In the genomic region with DNA sequence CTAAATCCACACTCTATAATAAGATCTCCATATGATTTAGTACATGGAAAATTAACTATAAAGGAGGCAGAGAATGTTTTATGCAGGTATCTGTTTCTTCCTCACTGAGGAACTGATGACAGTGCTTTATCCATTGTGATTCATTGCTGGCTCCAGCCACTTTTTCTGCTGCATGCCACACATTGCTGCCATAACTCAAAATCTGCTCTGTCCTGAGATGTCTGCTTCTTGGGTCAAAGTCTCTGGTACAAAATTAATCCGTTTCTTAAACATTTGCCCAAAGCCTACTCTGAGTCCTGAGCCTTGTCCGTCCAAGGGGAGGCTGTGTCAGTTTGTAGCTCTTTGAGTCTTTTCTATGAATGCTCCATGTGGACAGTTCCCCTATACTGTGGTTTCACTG, we compare ENCODE assay signal across 13 cellular contexts. TPM values are rescaled to one million over a fixed set of nuclear protein-coding genes. Genes with fewer than 3 reads are reported as not detected.
"Had no signal": no experiment of that assay in that cellular context is flagged by ENCODE, and none has a peak within 500 bp of the region (broad histone marks: within the 10 kb centered on the region; RNA-seq: fewer than 3 reads in every experiment).

No MANE protein-coding gene starts in this region.

- H3K9me3 ChIP-seq: esophagus muscularis mucosa, psoas muscle, right lobe of liver had no signal

- H3K4me1 Mint-ChIP-seq: activated naive CD8-positive, alpha-beta T cell treated with anti-CD3 and anti-CD28 coated beads, Interleukin-2, amount 10 ng/mL, durations not matched to agents 7 days and 5 days; neural crest cell; stimulated activated naive CD8-positive, alpha-beta T cell treated with anti-CD3 and anti-CD28 coated beads, Interleukin-15, amount 100 ng/mL, for 72 hours had no signal

- H3K4me3 Mint-ChIP-seq: activated naive CD8-positive, alpha-beta T cell treated with anti-CD3 and anti-CD28 coated beads, Interleukin-2, amount 10 ng/mL, durations not matched to agents 7 days and 5 days; neural crest cell; stimulated activated naive CD8-positive, alpha-beta T cell treated with anti-CD3 and anti-CD28 coated beads, Interleukin-15, amount 100 ng/mL, for 72 hours had no signal

- H3K36me3 Mint-ChIP-seq: activated naive CD8-positive, alpha-beta T cell treated with anti-CD3 and anti-CD28 coated beads, Interleukin-2, amount 10 ng/mL, durations not matched to agents 7 days and 5 days had no signal

- H3K36me3 ChIP-seq: esophagus muscularis mucosa, right lobe of liver, spleen had no signal

- H3K9me3 Mint-ChIP-seq: activated naive CD8-positive, alpha-beta T cell treated with anti-CD3 and anti-CD28 coated beads, Interleukin-2, amount 10 ng/mL, durations not matched to agents 7 days and 5 days; neural crest cell; stimulated activated naive CD8-positive, alpha-beta T cell treated with anti-CD3 and anti-CD28 coated beads, Interleukin-15, amount 100 ng/mL, for 72 hours had no signal

- H3K27me3 ChIP-seq: esophagus muscularis mucosa, right lobe of liver, spleen had no signal

- H3K27me3 Mint-ChIP-seq: activated naive CD8-positive, alpha-beta T cell treated with anti-CD3 and anti-CD28 coated beads, Interleukin-2, amount 10 ng/mL, durations not matched to agents 7 days and 5 days; stimulated activated naive CD8-positive, alpha-beta T cell treated with anti-CD3 and anti-CD28 coated beads, Interleukin-15, amount 100 ng/mL, for 72 hours had no signal

- H3K4me1 ChIP-seq: esophagus muscularis mucosa, psoas muscle, right lobe of liver, spleen had no signal

- DNase-seq: activated naive CD4-positive, alpha-beta T cell; activated naive CD8-positive, alpha-beta T cell treated with anti-CD3 and anti-CD28 coated beads, Interleukin-2, amount 10 ng/mL, durations not matched to agents 7 days and 5 days; aorta; left ventricle myocardium superior; psoas muscle; right lobe of liver; spleen; stimulated activated naive CD8-positive, alpha-beta T cell treated with anti-CD3 and anti-CD28 coated beads, Interleukin-15, amount 100 ng/mL, for 72 hours had no signal

- ATAC-seq: activated CD4-positive, CD25-positive, alpha-beta regulatory T cell treated with anti-CD3 and anti-CD28 coated beads, Interleukin-2, amount 50 U/mL, for 24 hours; left ventricle myocardium superior; psoas muscle; right lobe of liver; stimulated activated naive CD8-positive, alpha-beta T cell treated with anti-CD3 and anti-CD28 coated beads, Interleukin-15, amount 100 ng/mL, for 72 hours had no signal

- H3K27ac ChIP-seq: esophagus muscularis mucosa, psoas muscle, right lobe of liver, spleen had no signal

- H3K4me3 ChIP-seq: esophagus muscularis mucosa, psoas muscle, right lobe of liver, spleen had no signal

- H3K27ac Mint-ChIP-seq: activated naive CD8-positive, alpha-beta T cell treated with anti-CD3 and anti-CD28 coated beads, Interleukin-2, amount 10 ng/mL, durations not matched to agents 7 days and 5 days; stimulated activated naive CD8-positive, alpha-beta T cell treated with anti-CD3 and anti-CD28 coated beads, Interleukin-15, amount 100 ng/mL, for 72 hours had no signal

RNA-seq across cellular contexts. Expression of a gene that starts 15.5 kb away (rescaled TPM):
- total RNA-seq: activated CD8-positive, alpha-beta memory T cell treated with anti-CD3 and anti-CD28 coated beads for 36 hours; activated naive CD8-positive, alpha-beta T cell treated with anti-CD3 and anti-CD28 coated beads, Interleukin-2, amount 10 ng/mL, durations not matched to agents 7 days and 5 days; T-helper 2 cell treated with Interferon-gamma antibody and Interleukin-4, amounts not matched to agents 100 ng/mL and 5 ng/mL, for 36 hours had no signal
